ENCODE assay signal across 16 cellular contexts in the genomic region with DNA sequence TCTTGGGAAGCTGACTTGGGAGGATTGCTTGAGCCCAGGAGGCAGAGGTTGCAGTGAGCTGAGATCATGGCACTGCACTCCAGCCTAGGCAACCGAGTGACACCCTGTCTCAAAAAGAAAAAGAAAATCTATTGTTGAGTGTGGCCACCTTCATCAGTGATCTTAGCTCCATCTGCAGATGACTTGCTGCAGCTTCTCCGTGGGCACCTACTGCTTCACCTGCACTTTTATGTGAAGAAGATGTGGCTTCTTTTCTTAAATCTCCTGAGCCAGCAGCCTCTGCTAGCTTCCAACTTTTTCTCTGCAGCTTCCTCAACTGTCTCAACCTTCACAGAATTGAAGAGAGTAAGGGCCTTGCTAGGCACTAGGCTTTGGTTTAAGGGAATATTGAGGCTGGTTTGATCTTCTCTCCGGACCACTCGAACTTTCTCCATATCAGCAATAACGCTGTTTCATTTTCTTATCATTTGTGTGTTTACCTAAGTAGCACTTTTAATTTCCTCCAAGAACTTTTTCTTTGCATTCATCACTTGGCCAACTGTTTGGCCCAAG. TPM values are rescaled to one million over a fixed set of nuclear protein-coding genes. Genes with fewer than 3 reads are reported as not detected.
DNase-seq lines count a peak whose midpoint lies in the region; ATAC-seq, FAIRE-seq and TF ChIP-seq lines count a peak whose summit lies in the region.
"Had no signal": no experiment of that assay in that cellular context is flagged by ENCODE, and none has a peak within 500 bp of the region (broad histone marks: within the 10 kb centered on the region; RNA-seq: fewer than 3 reads in every experiment).

No MANE protein-coding gene starts in this region.

- H3K36me3 Mint-ChIP-seq in activated CD4-positive, alpha-beta T cell treated with anti-CD3 and anti-CD28 coated beads for 36 hours (ENCODE audit: low read depth) = peaks cover 39% of the 10 kb centered on the region
- peaks cover 30 to 36% of the 10 kb centered on the region in 2 donors for H3K36me3 Mint-ChIP-seq in stimulated activated naive B cell treated with anti-CD40 and anti-IgM and Interleukin-4, amounts not matched to agents 10 μg/mL and 1 μg/mL and 100 μg/mL, for 72 hours
- H3K36me3 Mint-ChIP-seq in chondrocyte (ENCODE audit: low read depth) = peaks cover 10% of the 10 kb centered on the region

- no peaks in the 10 kb centered on the region for H3K9me1 ChIP-seq in K562 (ENCODE audit: control insufficient read depth, insufficient read depth, low read length)

- H3K9me3 Mint-ChIP-seq in activated CD4-positive, alpha-beta T cell treated with anti-CD3 and anti-CD28 coated beads for 36 hours (ENCODE audit: low read depth) = peaks cover 1% of the 10 kb centered on the region
- no peaks in the 10 kb centered on the region for H3K9me3 Mint-ChIP-seq in stimulated activated naive B cell treated with anti-CD40 and anti-IgM and Interleukin-4, amounts not matched to agents 10 μg/mL and 1 μg/mL and 100 μg/mL, for 72 hours
- H3K9me3 Mint-ChIP-seq in chondrocyte (ENCODE audit: low read depth) = peaks cover 7% of the 10 kb centered on the region

- TF ChIP-seq CTCF in K562 (IDR thresholded peaks at IDR 0.05 in 2 of 3, conservative IDR thresholded peaks at IDR 0.05 in 1 of 3; ENCODE audit: insufficient read depth in 2 of 3, low read depth in 1 of 3, low read length in 3 of 3) (no peak), chondrocyte (IDR thresholded peaks at IDR 0.05) (no peak)

- no peaks in the 10 kb centered on the region for H4K20me1 ChIP-seq in K562 (replicated peaks; ENCODE audit: control insufficient read depth, insufficient read depth, low read length)

- peak overlapping the region; percentile 64; the same call in 1 of the 2 replicates for H2AFZ ChIP-seq in K562 (ENCODE audit: low read depth, low read length)

- WGBS in K562 (ENCODE audit: insufficient coverage, low coverage, missing lambda C conversion rate) = 21% methylated on average over 5 of the region's 5 CpGs

- no peak; a peak in 1 of 4 replicates for TF ChIP-seq RAD21 in K562 (CRISPR knock-in tag; conservative IDR thresholded peaks at IDR 0.05 in 1 of 2, IDR thresholded peaks at IDR 0.05 in 1 of 2)

- H3K4me3 Mint-ChIP-seq in activated CD4-positive, alpha-beta T cell treated with anti-CD3 and anti-CD28 coated beads for 36 hours = peak overlapping the region; percentile 70
- H3K4me3 Mint-ChIP-seq in stimulated activated naive B cell treated with anti-CD40 and anti-IgM and Interleukin-4, amounts not matched to agents 10 μg/mL and 1 μg/mL and 100 μg/mL, for 72 hours = peak overlapping the region; percentile 58 to 74
- H3K4me3 Mint-ChIP-seq in chondrocyte (ENCODE audit: unreplicated experiment) = no peak overlapping the region

- peak overlapping the region; percentile 90 for H3K27ac Mint-ChIP-seq in activated CD4-positive, alpha-beta T cell treated with anti-CD3 and anti-CD28 coated beads for 36 hours
- H3K27ac Mint-ChIP-seq in stimulated activated naive B cell treated with anti-CD40 and anti-IgM and Interleukin-4, amounts not matched to agents 10 μg/mL and 1 μg/mL and 100 μg/mL, for 72 hours = peak overlapping the region; percentile 3
- H3K27ac Mint-ChIP-seq in chondrocyte (ENCODE audit: unreplicated experiment) = no peak overlapping the region

- peak overlapping the region; percentile 54 to 80; a peak in 2 of 4 replicates for H3K9ac ChIP-seq in K562 (ENCODE audit: insufficient read depth in 1 of 2, low read depth in 2 of 2, low read length in 2 of 2)

- H3K27me3 Mint-ChIP-seq in activated CD4-positive, alpha-beta T cell treated with anti-CD3 and anti-CD28 coated beads for 36 hours = no peaks in the 10 kb centered on the region
- no peaks in the 10 kb centered on the region for H3K27me3 Mint-ChIP-seq in stimulated activated naive B cell treated with anti-CD40 and anti-IgM and Interleukin-4, amounts not matched to agents 10 μg/mL and 1 μg/mL and 100 μg/mL, for 72 hours
- H3K27me3 Mint-ChIP-seq in chondrocyte (ENCODE audit: low read depth) = no peaks in the 10 kb centered on the region

- intact Hi-C loops in activated CD4-positive, alpha-beta T cell treated with anti-CD3 and anti-CD28 coated beads for 36 hours (cut with DNase I, micrococcal nuclease) = loop anchor here (1.0 to 5.0 kb wide), 5 partner anchors 24 to 81 kb away; no protein-coding TSS in a partner anchor
- intact Hi-C loops in K562 (cut with micrococcal nuclease) = loop anchor here (5.0 kb wide), 2 partner anchors 36 to 44 kb away; no protein-coding TSS in a partner anchor

- H3K36me3 ChIP-seq in K562 (ENCODE audit: control insufficient read depth, insufficient read depth, low read length) = peaks cover 32% of the 10 kb centered on the region; the same call in 2 of the 3 replicates
- H3K36me3 ChIP-seq: adrenal gland, transverse colon had no signal

- peaks cover 50% of the 10 kb centered on the region for H3K4me1 Mint-ChIP-seq in activated CD4-positive, alpha-beta T cell treated with anti-CD3 and anti-CD28 coated beads for 36 hours
- peaks cover 24 to 49% of the 10 kb centered on the region in 2 donors for H3K4me1 Mint-ChIP-seq in stimulated activated naive B cell treated with anti-CD40 and anti-IgM and Interleukin-4, amounts not matched to agents 10 μg/mL and 1 μg/mL and 100 μg/mL, for 72 hours
- H3K4me1 Mint-ChIP-seq in chondrocyte (ENCODE audit: low read depth) = peaks cover 3% of the 10 kb centered on the region

- in situ Hi-C loops in K562 (cut with MboI) = no loop called here

- FAIRE-seq in K562 (lab: Jason Lieb, UNC) = no peak
- FAIRE-seq: keratinocyte had no signal

- POLR2A ChIA-PET in activated CD4-positive, alpha-beta T cell treated with anti-CD3 and anti-CD28 coated beads for 36 hours (lab: Charles Lee) = interaction anchor here (0.5 to 1.0 kb wide), 4 partner anchors 9 to 103 kb away, joined by 3 to 4 read pairs (median 4); a partner anchor contains a TSS
- POLR2A ChIA-PET in K562 (lab: Yijun Ruan, JAX) = interaction anchor here (0.6 to 2.7 kb wide), 19 partner anchors 8 to 94 kb away, joined by 3 to 28 read pairs (median 4); no protein-coding TSS in a partner anchor

- peak overlapping the region; percentile 75 for H3K4me2 ChIP-seq in K562 (ENCODE audit: insufficient read depth, low read length)

- H3K4me3 ChIP-seq in K562 = no peak overlapping the region; the same call in 1 of the 2 replicates
- H3K4me3 ChIP-seq: adrenal gland, transverse colon had no signal

- peak overlapping the region; percentile 75 for H3K27ac ChIP-seq in K562 (ENCODE audit: extremely low read depth, low read depth, low read length)
- H3K27ac ChIP-seq: foreskin keratinocyte had no signal

- peaks cover 25 to 30% of the 10 kb centered on the region in 2 experiments for H3K4me1 ChIP-seq in K562 (replicated peaks in 1 of 2; ENCODE audit: control insufficient read depth in 2 of 2, insufficient read depth in 2 of 2, low read length in 2 of 2)
- H3K4me1 ChIP-seq: foreskin keratinocyte had no signal

- H3K9me3 ChIP-seq in K562 (replicated peaks; ENCODE audit: control insufficient read depth, insufficient read depth, low read depth, low read length) = peaks cover 2% of the 10 kb centered on the region; the same call in 1 of the 2 replicates
- H3K9me3 ChIP-seq: adrenal gland, transverse colon had no signal

- ATAC-seq in activated CD4-positive, alpha-beta T cell treated with anti-CD3 and anti-CD28 coated beads for 36 hours = peak; percentile 52
- peak; percentile 12 for ATAC-seq in HG02610 (IDR thresholded peaks at IDR 0.05; ENCODE audit: unreplicated experiment)
- ATAC-seq in K562 = peak; percentile 15
- ATAC-seq in stimulated activated naive B cell treated with anti-CD40 and anti-IgM and Interleukin-4, amounts not matched to agents 10 μg/mL and 1 μg/mL and 100 μg/mL, for 72 hours (replicated peaks) = peak in 1 of 2 donors; percentile 6
- no peak for ATAC-seq in HG02798 (IDR thresholded peaks at IDR 0.05; ENCODE audit: poor library complexity, unreplicated experiment)
- ATAC-seq in left lobe of liver = no peak
- ATAC-seq: foreskin keratinocyte, SK-N-SH treated with all-trans-retinoic acid at 6 μM for 48 hours had no signal

- peak; percentile 31 for DNase-seq in activated CD4-positive, alpha-beta T cell treated with anti-CD3 and anti-CD28 coated beads for 36 hours
- DNase-seq in activated CD4-positive, alpha-beta T cell treated with anti-CD3 and anti-CD28 coated beads for 1 hour = no peak
- DNase-seq in K562 (ENCODE audit: extremely low read depth in 1 of 4, low spot score in 3 of 4) (peak in 1 of 4 experiments; percentile 30), chondrocyte (ENCODE audit: low spot score) (no peak), left lobe of liver (ENCODE audit: low spot score) (no peak)
- DNase-seq in stimulated activated naive B cell treated with anti-CD40 and anti-IgM and Interleukin-4, amounts not matched to agents 10 μg/mL and 1 μg/mL and 100 μg/mL, for 72 hours = no peak
- DNase-seq: 8988T, DMS153, foreskin keratinocyte, NCI-H2029 treated with DMSO at 0.1 percent for 48 hours, transverse colon had no signal

- H3K27me3 ChIP-seq in K562 (ENCODE audit: control insufficient read depth in 2 of 2, insufficient read depth in 2 of 2, low read length in 2 of 2) = no peaks in the 10 kb centered on the region
- H3K27me3 ChIP-seq: adrenal gland, foreskin keratinocyte, transverse colon had no signal

- no TSS peak for BruUV-seq in K562 (replicated peaks; lab: Mats Ljungman, UMichigan)

- no peak for TF ChIP-seq EP300 in K562 (IDR thresholded peaks at IDR 0.05; ENCODE audit: low read length)

- CTCF ChIA-PET in activated CD4-positive, alpha-beta T cell treated with anti-CD3 and anti-CD28 coated beads for 36 hours (lab: Charles Lee) = interaction anchor here (0.6 to 2.6 kb wide), 7 partner anchors 10 to 1624 kb away, joined by 3 to 12 read pairs (median 4); no protein-coding TSS in a partner anchor
- CTCF ChIA-PET in K562 (lab: Yijun Ruan, JAX; ENCODE audit: low intra/inter-chr PET ratio) = interaction anchor here (0.6 kb wide), 1 partner anchor 52 kb away, joined by 6 read pairs; no protein-coding TSS in a partner anchor

- TF ChIP-seq POLR2A in K562 (conservative IDR thresholded peaks at IDR 0.05) = no peak

- H3K79me2 ChIP-seq in K562 (ENCODE audit: control insufficient read depth, insufficient read depth, low read length) = peaks cover 67% of the 10 kb centered on the region

RNA-seq across cellular contexts. Expression of a gene that starts 28.0 kb away (rescaled TPM):
- total RNA-seq in activated CD4-positive, alpha-beta T cell treated with anti-CD3 and anti-CD28 coated beads for 36 hours = 10 to 100 TPM; 73.5 to 90.7 TPM
- 91.3 and 152 TPM in 2 replicates for total RNA-seq in K562 (2011; cell fraction: chromatin; rRNA removed; ENCODE audit: low replicate concordance)
- total RNA-seq in K562 (2011; cell fraction: nucleolus; rRNA removed) = 92.9 and 103 TPM in 2 replicates
- 104 and 106 TPM in 2 replicates for total RNA-seq in K562 (2011; cell fraction: nucleoplasm; rRNA removed)
- total RNA-seq in K562 (2014; rRNA removed) (41.3 and 50.4 TPM in 2 replicates), K562 (2014; rRNA removed; fragmentation: Illumina TruSeq; extraction: Trizol) (27.3 and 28.6 TPM in 2 replicates), K562 (2015; rRNA removed; fragmentation: Illumina TruSeq; extraction: Trizol) (33.7 and 35.7 TPM in 2 replicates), K562 (2021) (88.4 and 90.1 TPM in 2 replicates), chondrocyte (43.5 to 48.1 TPM (median 45.4 TPM) in 3 replicates), left lobe of liver (127 TPM)
- polyA plus RNA-seq in K562 (2011; rRNA removed) (48.3 and 63.4 TPM in 2 replicates), K562 (2014; fragmentation: Illumina TruSeq; extraction: Trizol) (33.2 and 48.4 TPM in 2 replicates), K562 (2014; fragmentation: Nextera tagmentation; extraction: Ambion mirVana) (1 to 10 TPM; 1.5 TPM), K562 (2014; rRNA removed) (46.6 and 50.1 TPM in 2 replicates)
- polyA plus RNA-seq in K562 (2011; cell fraction: cytosol; rRNA removed) = 66.5 and 76.4 TPM in 2 replicates
- 70.1 and 87.0 TPM in 2 replicates for polyA plus RNA-seq in K562 (2011; cell fraction: nucleus; rRNA removed)
- 42.6 and 65.7 TPM in 2 replicates for polyA plus RNA-seq in K562 (2012)
- polyA minus RNA-seq in K562 (2011; rRNA and poly(A)+ RNA removed) = 40.0 and 57.0 TPM in 2 replicates
- 48.7 and 66.4 TPM in 2 replicates for polyA minus RNA-seq in K562 (2011; cell fraction: cytosol; rRNA and poly(A)+ RNA removed)
- polyA minus RNA-seq in K562 (2011; cell fraction: nucleus; rRNA and poly(A)+ RNA removed) = 26.1 and 32.4 TPM in 2 replicates

Comparison
In these comparisons a context has a peak if more than half of its experiments do, and no peak if none do; other contexts are left out.
1. ATAC-seq: peak in activated CD4-positive, alpha-beta T cell treated with anti-CD3 and anti-CD28 coated beads for 36 hours (single experiment), HG02610 (single experiment) and K562 (single experiment); none in HG02798 (single experiment) and left lobe of liver (single experiment).